Comparison of ENCODE assay signal across 18 cellular contexts in genomic region chr1:14520514-14521163, GRCh38.
DNase-seq lines count a peak whose midpoint lies in the region; ATAC-seq and TF ChIP-seq lines count a peak whose summit lies in the region.
"Had no signal": no experiment of that assay in that cellular context is flagged by ENCODE, and none has a peak within 500 bp of the region (broad histone marks: within the 10 kb centered on the region; RNA-seq: fewer than 3 reads in every experiment).

No MANE protein-coding gene starts in this region.

- H3K4me3 ChIP-seq in left ventricle myocardium inferior (no peak overlapping the region), colonic mucosa (no peak overlapping the region)
- H3K4me3 ChIP-seq: left lung, MG63, pancreas had no signal

- intact Hi-C loops in left ventricle myocardium inferior (cut with micrococcal nuclease) (no loop called here), left ventricle myocardium superior (cut with micrococcal nuclease) (no loop called here), colonic mucosa (cut with DNase I) (no loop called here)

- H3K27ac ChIP-seq in left ventricle myocardium inferior (replicated peaks) = peak overlapping the region; percentile 53
- peak overlapping the region; percentile 18 for H3K27ac ChIP-seq in colonic mucosa
- H3K27ac ChIP-seq: 22Rv1, pancreas had no signal

- H3K36me3 ChIP-seq in left ventricle myocardium inferior (no peaks in the 10 kb centered on the region), colonic mucosa (no peaks in the 10 kb centered on the region)
- H3K36me3 ChIP-seq: left lung, MG63, pancreas had no signal

- no peak for ATAC-seq in left ventricle myocardium superior
- no peak for ATAC-seq in GM19395 (IDR thresholded peaks at IDR 0.05; ENCODE audit: unreplicated experiment)
- ATAC-seq in GM19324 (IDR thresholded peaks at IDR 0.05; ENCODE audit: low FRiP score, unreplicated experiment) = no peak
- ATAC-seq: left lung, SK-N-SH treated with all-trans-retinoic acid at 6 μM for 48 hours had no signal

- no peak overlapping the region for H3K9ac ChIP-seq in colonic mucosa (ENCODE audit: low read depth in 2 of 2, low read length in 2 of 2)

- H3K27me3 ChIP-seq in left ventricle myocardium inferior (ENCODE audit: low read depth) = peaks cover 63% of the 10 kb centered on the region
- no peaks in the 10 kb centered on the region for H3K27me3 ChIP-seq in colonic mucosa
- H3K27me3 ChIP-seq: left lung, MG63, pancreas had no signal

- no peaks in the 10 kb centered on the region for H3K9me3 ChIP-seq in left ventricle myocardium inferior (replicated peaks)
- H3K9me3 ChIP-seq in colonic mucosa = no peaks in the 10 kb centered on the region
- H3K9me3 ChIP-seq: left lung, pancreas had no signal

- DNase-seq in left ventricle myocardium inferior = no peak
- no peak for DNase-seq in left ventricle myocardium superior
- no peak for DNase-seq in colonic mucosa
- peak; percentile 69 for DNase-seq in kidney tubule cell (ENCODE audit: low spot score)
- DNase-seq in T-helper 2 cell = no peak
- DNase-seq in mesenteric fat pad (ENCODE audit: low spot score) = no peak
- DNase-seq: activated CD4-positive, alpha-beta T cell treated with anti-CD3 and anti-CD28 coated beads for 1 hour; EL; left lung; NCI-H1694; NCI-H774; pancreas; stimulated activated naive CD4-positive, alpha-beta T cell had no signal

- TF ChIP-seq CTCF in left ventricle myocardium inferior (IDR thresholded peaks at IDR 0.05; ENCODE audit: borderline replicate concordance) = no peak
- TF ChIP-seq CTCF in colonic mucosa (IDR thresholded peaks at IDR 0.05) = no peak

- H3K4me1 ChIP-seq in left ventricle myocardium inferior (no peaks in the 10 kb centered on the region), colonic mucosa (no peaks in the 10 kb centered on the region)
- H3K4me1 ChIP-seq: left lung, pancreas had no signal
